In genomic region chr3:140724856-140725812, GRCh38 we compare ENCODE assay signal across 1 cellular context.
TF ChIP-seq lines count a peak whose summit lies in the region.

No MANE protein-coding gene starts in this region.

TF ChIP-seq in GM12878, 131 proteins besides CTCF, POLR2A, EP300 and RAD21 (continued from another document and continues in another):
- peak; percentile 50; the same call in 1 of the 2 replicates for TF ChIP-seq PAX5 (IDR thresholded peaks at IDR 0.05; ENCODE audit: borderline replicate concordance, low read depth, low read length)
- TF ChIP-seq ETV6 (conservative IDR thresholded peaks at IDR 0.05 in 1 of 2, IDR thresholded peaks at IDR 0.05 in 1 of 2; ENCODE audit: borderline replicate concordance in 1 of 2, low read depth in 1 of 2), result no peak
- TF ChIP-seq ZNF217 (IDR thresholded peaks at IDR 0.05), result 0 out of 2 replicates have a peak, but pooled peaks have one; percentile 34
- TF ChIP-seq MEF2B (IDR thresholded peaks at IDR 0.05; ENCODE audit: partially characterized antibody, poor library complexity, severe bottlenecking), result no peak
- TF ChIP-seq ZNF24 (IDR thresholded peaks at IDR 0.05), result no peak
- no peak for TF ChIP-seq SUPT20H (IDR thresholded peaks at IDR 0.05; ENCODE audit: borderline replicate concordance, control insufficient read depth, low read depth, low read length)
- TF ChIP-seq TBL1XR1 (IDR thresholded peaks at IDR 0.05; ENCODE audit: low read depth, low read length), result no peak
- TF ChIP-seq RCOR1 (conservative IDR thresholded peaks at IDR 0.05; ENCODE audit: low read depth, low read length), result no peak
- TF ChIP-seq PAX8 (IDR thresholded peaks at IDR 0.05), result no peak
- TF ChIP-seq HDGF (IDR thresholded peaks at IDR 0.05), result 0 out of 2 replicates have a peak, but pooled peaks have one; percentile 15
- TF ChIP-seq FOXM1 (IDR thresholded peaks at IDR 0.05; ENCODE audit: low read depth, low read length), result no peak
- no peak for TF ChIP-seq NFYA (IDR thresholded peaks at IDR 0.05; ENCODE audit: borderline replicate concordance, low read depth, low read length)
- no peak for TF ChIP-seq TAF1 (IDR thresholded peaks at IDR 0.05; ENCODE audit: borderline replicate concordance, low read depth, low read length)
- no peak for TF ChIP-seq ZBTB11 (CRISPR knock-in tag; IDR thresholded peaks at IDR 0.05)
- no peak for TF ChIP-seq NBN (IDR thresholded peaks at IDR 0.05)
- TF ChIP-seq DPF2 (IDR thresholded peaks at IDR 0.05), result 0 out of 2 replicates have a peak, but pooled peaks have one; percentile 53
- TF ChIP-seq IRF4 (IDR thresholded peaks at IDR 0.05; ENCODE audit: low read depth, low read length), result no peak
- peak; percentile 86 for TF ChIP-seq PKNOX1 (IDR thresholded peaks at IDR 0.05)
- no peak for TF ChIP-seq CREM (IDR thresholded peaks at IDR 0.05; ENCODE audit: low read depth)
- peak; percentile 68 to 91 for TF ChIP-seq BHLHE40 (IDR thresholded peaks at IDR 0.05; ENCODE audit: borderline replicate concordance in 1 of 2, low read depth in 2 of 2, low read length in 1 of 2)
- peak; percentile 36; the same call in 1 of the 2 replicates for TF ChIP-seq IKZF1 (conservative IDR thresholded peaks at IDR 0.05)
- no peak for TF ChIP-seq SIN3A (IDR thresholded peaks at IDR 0.05; ENCODE audit: low read depth, low read length)
- TF ChIP-seq RB1 (IDR thresholded peaks at IDR 0.05; ENCODE audit: borderline replicate concordance), result no peak
- TF ChIP-seq ZNF384 (IDR thresholded peaks at IDR 0.05; ENCODE audit: borderline replicate concordance, low read depth, low read length), result no peak
- no peak; the same call in 1 of the 2 replicates for TF ChIP-seq RELB (IDR thresholded peaks at IDR 0.05; ENCODE audit: low read depth)
- no peak for TF ChIP-seq ZZZ3 (IDR thresholded peaks at IDR 0.05; ENCODE audit: control insufficient read depth, insufficient read length, low read depth)
- TF ChIP-seq CEBPZ (IDR thresholded peaks at IDR 0.05; ENCODE audit: low read depth, low read length), result no peak
- no peak for TF ChIP-seq FOS (IDR thresholded peaks at IDR 0.05; ENCODE audit: borderline replicate concordance, extremely low read depth, insufficient read length)
- TF ChIP-seq ZBED1 (IDR thresholded peaks at IDR 0.05; ENCODE audit: borderline replicate concordance), result no peak
- no peak for TF ChIP-seq JUNB (IDR thresholded peaks at IDR 0.05)
- peak; percentile 49; the same call in 1 of the 2 replicates for TF ChIP-seq TCF12 (IDR thresholded peaks at IDR 0.05; ENCODE audit: low read depth, low read length)
- no peak for TF ChIP-seq SKIL (IDR thresholded peaks at IDR 0.05; ENCODE audit: low read depth, poor library complexity, severe bottlenecking)
- TF ChIP-seq TCF3 (IDR thresholded peaks at IDR 0.05; ENCODE audit: borderline replicate concordance, insufficient read depth, low read depth, low read length), result no peak
- no peak for TF ChIP-seq BACH1 (IDR thresholded peaks at IDR 0.05; ENCODE audit: borderline replicate concordance)
- peak; percentile 65 for TF ChIP-seq PBX3 (IDR thresholded peaks at IDR 0.05; ENCODE audit: insufficient replicate concordance, low read depth, low read length)
- TF ChIP-seq NR2F1 (conservative IDR thresholded peaks at IDR 0.05), result no peak
- peak; percentile 85 for TF ChIP-seq SMARCA5 (IDR thresholded peaks at IDR 0.05)
- TF ChIP-seq TCF7 (IDR thresholded peaks at IDR 0.05; ENCODE audit: borderline replicate concordance), result no peak
- TF ChIP-seq E2F4 (IDR thresholded peaks at IDR 0.05; ENCODE audit: low read depth, low read length), result no peak
- no peak for TF ChIP-seq PRDM15 (CRISPR knock-in tag; IDR thresholded peaks at IDR 0.05)
- TF ChIP-seq IRF3 (IDR thresholded peaks at IDR 0.05), result no peak
- no peak for TF ChIP-seq MYC (IDR thresholded peaks at IDR 0.05; ENCODE audit: insufficient read depth, insufficient read length, insufficient replicate concordance, low read length, severe bottlenecking)
- peak; percentile 24; the same call in 1 of the 2 replicates for TF ChIP-seq MTA2 (IDR thresholded peaks at IDR 0.05; ENCODE audit: low read depth)
- no peak for TF ChIP-seq YBX1 (IDR thresholded peaks at IDR 0.05)
- TF ChIP-seq NFXL1 (IDR thresholded peaks at IDR 0.05; ENCODE audit: borderline replicate concordance), result no peak
- TF ChIP-seq EZH2 (IDR thresholded peaks at IDR 0.05; ENCODE audit: borderline replicate concordance, control insufficient read depth, low read depth, low read length), result no peak
- TF ChIP-seq MEF2A (IDR thresholded peaks at IDR 0.05; ENCODE audit: insufficient read depth, low read depth, low read length), result no peak
